ENCODE assay signal across 10 cellular contexts in genomic region chr5:95631991-95632675, GRCh38. TPM values are rescaled to one million over a fixed set of nuclear protein-coding genes. Genes with fewer than 3 reads are reported as not detected.
DNase-seq lines count a peak whose midpoint lies in the region; ATAC-seq and TF ChIP-seq lines count a peak whose summit lies in the region.
"Had no signal": no experiment of that assay in that cellular context is flagged by ENCODE, and none has a peak within 500 bp of the region (broad histone marks: within the 10 kb centered on the region; RNA-seq: fewer than 3 reads in every experiment).

No MANE protein-coding gene starts in this region.

- H3K27ac ChIP-seq in CD8-positive, alpha-beta T cell (ENCODE audit: low read depth, low read length), result peak overlapping the region; percentile 39
- H3K27ac ChIP-seq: HL-60 had no signal

- TF ChIP-seq CTCF in CD8-positive, alpha-beta T cell (IDR thresholded peaks at IDR 0.05), result no peak
- TF ChIP-seq CTCF in fibroblast of pulmonary artery (IDR thresholded peaks at IDR 0.05; ENCODE audit: low read length, missing control alignments), result no peak

- DNase-seq in CD8-positive, alpha-beta T cell, result peak; percentile 27 to 75 (median 51)
- DNase-seq in Jurkat, Clone E6-1 (ENCODE audit: low read depth, low spot score), result peak; percentile 63
- peak; percentile 85 for DNase-seq in activated CD8-positive, alpha-beta T cell treated with anti-CD3 and anti-CD28 coated beads, Interleukin-2, amount 10 ng/mL, durations not matched to agents 7 days and 5 days
- DNase-seq in fibroblast of pulmonary artery (ENCODE audit: low read depth) (peak; percentile 73), NCI-H69 (lab: John Stamatoyannopoulos, UW) (no peak), NCI-H2081 (lab: John Stamatoyannopoulos, UW) (no peak)
- peak; percentile 14 for DNase-seq in stimulated activated CD8-positive, alpha-beta memory T cell treated with anti-CD3 and anti-CD28 coated beads, Interleukin-15, amount 100 ng/mL, for 24 hours (ENCODE audit: low read depth)

- CTCF ChIA-PET in CD8-positive, alpha-beta T cell (lab: Charles Lee), result interaction anchor here (1.1 to 1.9 kb wide), 5 partner anchors 10 to 211 kb away, joined by 3 to 5 read pairs (median 4); no protein-coding TSS in a partner anchor
- CTCF ChIA-PET in activated CD8-positive, alpha-beta T cell treated with anti-CD3 and anti-CD28 coated beads, Interleukin-2, amount 10 ng/mL, durations not matched to agents 7 days and 5 days (lab: Charles Lee), result interaction anchor here (1.1 to 2.4 kb wide), 9 partner anchors 9 to 664 kb away, joined by 3 to 22 read pairs (median 5); partner anchors contain the start of genes ARSK, GPR150, RFESD and SKIC3

- H3K36me3 ChIP-seq in CD8-positive, alpha-beta T cell (ENCODE audit: insufficient read depth, low read length), result no peaks in the 10 kb centered on the region

- H3K4me1 Mint-ChIP-seq in CD8-positive, alpha-beta T cell (ENCODE audit: low read depth), result peaks cover 15% of the 10 kb centered on the region
- peaks cover 16% of the 10 kb centered on the region for H3K4me1 Mint-ChIP-seq in activated CD8-positive, alpha-beta T cell treated with anti-CD3 and anti-CD28 coated beads, Interleukin-2, amount 10 ng/mL, durations not matched to agents 7 days and 5 days (ENCODE audit: low read depth)

- no peak overlapping the region for H3K4me3 Mint-ChIP-seq in CD8-positive, alpha-beta T cell
- no peak overlapping the region for H3K4me3 Mint-ChIP-seq in activated CD8-positive, alpha-beta T cell treated with anti-CD3 and anti-CD28 coated beads, Interleukin-2, amount 10 ng/mL, durations not matched to agents 7 days and 5 days

- H3K4me1 ChIP-seq in CD8-positive, alpha-beta T cell (ENCODE audit: insufficient read depth, low read length), result peaks cover 14% of the 10 kb centered on the region

- no peaks in the 10 kb centered on the region for H3K27me3 ChIP-seq in CD8-positive, alpha-beta T cell (ENCODE audit: insufficient read depth, low read length)

- no peaks in the 10 kb centered on the region for H3K27me3 Mint-ChIP-seq in CD8-positive, alpha-beta T cell (ENCODE audit: low read depth)
- H3K27me3 Mint-ChIP-seq in activated CD8-positive, alpha-beta T cell treated with anti-CD3 and anti-CD28 coated beads, Interleukin-2, amount 10 ng/mL, durations not matched to agents 7 days and 5 days (ENCODE audit: low read depth), result peaks cover 12% of the 10 kb centered on the region

- H3K9me3 Mint-ChIP-seq in CD8-positive, alpha-beta T cell, result peaks cover 4% of the 10 kb centered on the region
- H3K9me3 Mint-ChIP-seq in activated CD8-positive, alpha-beta T cell treated with anti-CD3 and anti-CD28 coated beads, Interleukin-2, amount 10 ng/mL, durations not matched to agents 7 days and 5 days (ENCODE audit: insufficient read depth), result no peaks in the 10 kb centered on the region

- ATAC-seq in CD8-positive, alpha-beta T cell, result peak; percentile 97
- ATAC-seq in GM21515 (IDR thresholded peaks at IDR 0.05; ENCODE audit: unreplicated experiment), result peak; percentile 84
- ATAC-seq in activated CD8-positive, alpha-beta T cell treated with anti-CD3 and anti-CD28 coated beads, Interleukin-2, amount 10 ng/mL, durations not matched to agents 7 days and 5 days, result peak; percentile 100

- H3K4me3 ChIP-seq in CD8-positive, alpha-beta T cell (ENCODE audit: low read depth, low read length), result no peak overlapping the region
- H3K4me3 ChIP-seq in Jurkat, Clone E6-1 (ENCODE audit: low read length), result no peak overlapping the region
- no peak overlapping the region for H3K4me3 ChIP-seq in fibroblast of pulmonary artery (replicated peaks; ENCODE audit: low read depth, low read length)

- H3K9me3 ChIP-seq in CD8-positive, alpha-beta T cell (ENCODE audit: low read length), result no peaks in the 10 kb centered on the region

- intact Hi-C loops in CD8-positive, alpha-beta T cell (cut with DNase I, micrococcal nuclease), result loop anchor here (1.0 to 5.0 kb wide), 5 partner anchors 11 to 905 kb away; partner anchors contain the start of genes ELL2 (in 2 of the 2), RFESD (in 2 of the 2), ARSK (in 1 of the 2) and SKIC3 (in 1 of the 2)

- H3K36me3 Mint-ChIP-seq in CD8-positive, alpha-beta T cell, result no peaks in the 10 kb centered on the region
- H3K36me3 Mint-ChIP-seq in activated CD8-positive, alpha-beta T cell treated with anti-CD3 and anti-CD28 coated beads, Interleukin-2, amount 10 ng/mL, durations not matched to agents 7 days and 5 days (ENCODE audit: low read depth), result peaks cover 22% of the 10 kb centered on the region

- peak overlapping the region; percentile 95 for H3K27ac Mint-ChIP-seq in CD8-positive, alpha-beta T cell
- peak overlapping the region; percentile 91 for H3K27ac Mint-ChIP-seq in activated CD8-positive, alpha-beta T cell treated with anti-CD3 and anti-CD28 coated beads, Interleukin-2, amount 10 ng/mL, durations not matched to agents 7 days and 5 days

- POLR2A ChIA-PET in CD8-positive, alpha-beta T cell (lab: Charles Lee), result interaction anchor here (0.6 to 2.7 kb wide), 4 partner anchors 10 to 330 kb away, joined by 4 to 27 read pairs (median 10); partner anchors contain the start of gene RFESD
- POLR2A ChIA-PET in activated CD8-positive, alpha-beta T cell treated with anti-CD3 and anti-CD28 coated beads, Interleukin-2, amount 10 ng/mL, durations not matched to agents 7 days and 5 days (lab: Charles Lee), result interaction anchor here (1.2 to 2.4 kb wide), 2 partner anchors 10 to 15 kb away, joined by 4 to 17 read pairs; partner anchors contain the start of gene RFESD

RNA-seq across cellular contexts. Expression of gene GPR150, which starts 12.2 kb away (rescaled TPM):
- total RNA-seq in CD8-positive, alpha-beta T cell, result under 1 TPM in 1 of 2 experiments, not detected in 1; 0.35 TPM
- not detected for polyA plus RNA-seq in Jurkat, Clone E6-1 (2012; ENCODE audit: insufficient read depth, insufficient read length)
- under 1 TPM; 0.74 to 0.83 TPM for total RNA-seq in activated CD8-positive, alpha-beta T cell treated with anti-CD3 and anti-CD28 coated beads, Interleukin-2, amount 10 ng/mL, durations not matched to agents 7 days and 5 days
- polyA plus RNA-seq: neural cell had no signal

RNA-seq across cellular contexts. Expression of gene RFESD, which starts 14.4 kb away (rescaled TPM):
- total RNA-seq in CD8-positive, alpha-beta T cell, result 1 to 10 TPM in 1 of 2 experiments, under 1 TPM in 1; 1.00 to 1.7 TPM
- polyA plus RNA-seq in Jurkat, Clone E6-1 (2012; ENCODE audit: insufficient read depth, insufficient read length), result 45.5 TPM
- 1 to 10 TPM; 4.9 to 5.1 TPM for total RNA-seq in activated CD8-positive, alpha-beta T cell treated with anti-CD3 and anti-CD28 coated beads, Interleukin-2, amount 10 ng/mL, durations not matched to agents 7 days and 5 days
- polyA plus RNA-seq: neural cell had no signal

RNA-seq across cellular contexts. Expression of gene SPATA9, which starts 50.7 kb away (rescaled TPM):
- total RNA-seq in CD8-positive, alpha-beta T cell, result not detected
- 1.3 TPM for polyA plus RNA-seq in Jurkat, Clone E6-1 (2012; ENCODE audit: insufficient read depth, insufficient read length)
- not detected for total RNA-seq in activated CD8-positive, alpha-beta T cell treated with anti-CD3 and anti-CD28 coated beads, Interleukin-2, amount 10 ng/mL, durations not matched to agents 7 days and 5 days

Comparison
In these comparisons a context has a peak if more than half of its experiments do, and no peak if none do; other contexts are left out.
1. DNase-seq: peak in CD8-positive, alpha-beta T cell (7 of 7), Jurkat, Clone E6-1 (single experiment), activated CD8-positive, alpha-beta T cell treated with anti-CD3 and anti-CD28 coated beads, Interleukin-2, amount 10 ng/mL, durations not matched to agents 7 days and 5 days (single experiment), fibroblast of pulmonary artery (single experiment) and stimulated activated CD8-positive, alpha-beta memory T cell treated with anti-CD3 and anti-CD28 coated beads, Interleukin-15, amount 100 ng/mL, for 24 hours (single experiment); none in NCI-H69 (single experiment) and NCI-H2081 (0 of 2).
2. Peak in every context shown above with its lines, with median percentiles within 50 percentile points of each other: ATAC-seq.